ENCODE assay signal across 26 cellular contexts in genomic region chr9:127098916-127099315, GRCh38. TPM values are rescaled to one million over a fixed set of nuclear protein-coding genes. Genes with fewer than 3 reads are reported as not detected.
DNase-seq lines count a peak whose midpoint lies in the region; ATAC-seq and TF ChIP-seq lines count a peak whose summit lies in the region.
"Had no signal": no experiment of that assay in that cellular context is flagged by ENCODE, and none has a peak within 500 bp of the region (broad histone marks: within the 10 kb centered on the region; RNA-seq: fewer than 3 reads in every experiment).

No MANE protein-coding gene starts in this region.

- no peak for DNase-seq in GM23338 (ENCODE audit: low spot score)
- DNase-seq in heart left ventricle = no peak
- DNase-seq in neuronal stem cell (ENCODE audit: low spot score) = no peak
- no peak for DNase-seq in NCI-H1930 (lab: John Stamatoyannopoulos, UW)
- no peak for DNase-seq in activated T-cell treated with anti-CD3 and anti-CD28 coated beads, Interleukin-2, amount 50 U/mL, for 4 hours
- DNase-seq: BE2C; CD4-positive, CD25-positive, alpha-beta regulatory T cell; COR-L47; DMS 273 treated with DMSO at 0.1 percent for 48 hours; DND-41; H7; HFFc6; Karpas-422; MG63; NCI-H1092 treated with DMSO at 0.1 percent for 48 hours; NCI-H146; NCI-H2081; NCI-H510A; NCI-H748 treated with DMSO at 0.1 percent for 48 hours; NK-92 treated with Interleukin-12 subunit alpha and Interleukin-12 subunit beta, amount 100 ng/mL, for 24 hours; SHP77 treated with DMSO at 0.1 percent for 48 hours had no signal

- no peaks in the 10 kb centered on the region for H3K9me3 ChIP-seq in heart left ventricle
- no peaks in the 10 kb centered on the region for H3K9me3 ChIP-seq in neuronal stem cell (replicated peaks in 1 of 2; ENCODE audit: control insufficient read depth in 2 of 2, insufficient read depth in 1 of 2, low read depth in 1 of 2, low read length in 2 of 2)
- H3K9me3 ChIP-seq in stomach smooth muscle (ENCODE audit: control insufficient read depth in 2 of 2, low read length in 2 of 2) = no peaks in the 10 kb centered on the region
- H3K9me3 ChIP-seq: BE2C, MG63 had no signal

- H3K4ac ChIP-seq in neuronal stem cell (ENCODE audit: low read length) = no peak overlapping the region

- peak; percentile 25; the same call in 1 of the 3 replicates for ATAC-seq in GM23338
- peak; percentile 6 to 42 (median 36) for ATAC-seq in heart left ventricle
- ATAC-seq in activated T-cell treated with anti-CD3 and anti-CD28 coated beads, Interleukin-2, amount 50 U/mL, for 4 hours = no peak
- no peak for ATAC-seq in HG03097 (IDR thresholded peaks at IDR 0.05; ENCODE audit: low FRiP score, unreplicated experiment)
- no peak for ATAC-seq in GM21786 (IDR thresholded peaks at IDR 0.05; ENCODE audit: unreplicated experiment)

- no peak overlapping the region for H3K4me3 ChIP-seq in GM23338
- no peak overlapping the region for H3K4me3 ChIP-seq in heart left ventricle
- H3K4me3 ChIP-seq in neuronal stem cell (ENCODE audit: low read length in 2 of 2) = no peak overlapping the region
- H3K4me3 ChIP-seq in stomach smooth muscle (ENCODE audit: low read length in 2 of 2) = peak overlapping the region in 1 of 2 donors; percentile 15
- H3K4me3 ChIP-seq: MG63 had no signal

- peaks cover 2% of the 10 kb centered on the region for H3K27me3 Mint-ChIP-seq in GM23338 (ENCODE audit: insufficient read depth, low read depth, poor library complexity)
- no peaks in the 10 kb centered on the region for H3K27me3 Mint-ChIP-seq in activated T-cell treated with anti-CD3 and anti-CD28 coated beads, Interleukin-2, amount 50 U/mL, for 4 hours (ENCODE audit: low read depth)
- H3K27me3 Mint-ChIP-seq: CD4-positive, CD25-positive, alpha-beta regulatory T cell; IgD-negative memory B cell had no signal

- WGBS in heart left ventricle, 4 donors = 40 to 89% (median 52%) methylated on average over 1 to 5 of the region's 5 CpGs
- WGBS in neuronal stem cell (ENCODE audit: extremely low coverage in 2 of 2, insufficient read length in 2 of 2, insufficient replicate concordance in 1 of 2), 2 donors = no CpG with 5 or more reads among the region's 5 CpGs

- H3K9ac ChIP-seq in neuronal stem cell (ENCODE audit: low read depth, low read length, poor library complexity) (no peak overlapping the region), stomach smooth muscle (ENCODE audit: low read length in 2 of 2) (peak overlapping the region; percentile 19 to 21)

- no peak overlapping the region for H4K91ac ChIP-seq in neuronal stem cell (ENCODE audit: low read depth, low read length, poor library complexity)

- peaks cover 3% of the 10 kb centered on the region; the same call in 2 of the 3 replicates for H3K36me3 Mint-ChIP-seq in GM23338 (ENCODE audit: low read depth)
- H3K36me3 Mint-ChIP-seq in activated T-cell treated with anti-CD3 and anti-CD28 coated beads, Interleukin-2, amount 50 U/mL, for 4 hours (ENCODE audit: insufficient read depth) = peaks cover 1% of the 10 kb centered on the region
- H3K36me3 Mint-ChIP-seq: CD4-positive, CD25-positive, alpha-beta regulatory T cell had no signal

- H3K27ac ChIP-seq in GM23338 (ENCODE audit: low read depth) = no peak overlapping the region
- peak overlapping the region in 11 of 12 donors; percentile 23 to 77 (median 68) for H3K27ac ChIP-seq in heart left ventricle
- H3K27ac ChIP-seq in neuronal stem cell (replicated peaks; ENCODE audit: low read length) = no peak overlapping the region
- peak overlapping the region; percentile 81 for H3K27ac ChIP-seq in stomach smooth muscle (ENCODE audit: low read length)

- H3K4me2 ChIP-seq in GM23338 (no peak overlapping the region), neuronal stem cell (ENCODE audit: insufficient read depth, low read length, poor library complexity, severe bottlenecking) (no peak overlapping the region)

- no peak overlapping the region for H2AK5ac ChIP-seq in neuronal stem cell (ENCODE audit: low read depth, low read length)

- H3K4me1 Mint-ChIP-seq in GM23338 = peaks cover 15% of the 10 kb centered on the region
- H3K4me1 Mint-ChIP-seq in activated T-cell treated with anti-CD3 and anti-CD28 coated beads, Interleukin-2, amount 50 U/mL, for 4 hours (ENCODE audit: low read depth) = no peaks in the 10 kb centered on the region
- H3K4me1 Mint-ChIP-seq: CD4-positive, CD25-positive, alpha-beta regulatory T cell had no signal

- H4K8ac ChIP-seq in neuronal stem cell (ENCODE audit: low read depth, low read length) = no peak overlapping the region

- TF ChIP-seq CTCF in GM23338 (conservative IDR thresholded peaks at IDR 0.05; ENCODE audit: low read depth in 2 of 2) (no peak), heart left ventricle (IDR thresholded peaks at IDR 0.05) (no peak)

- no peak overlapping the region for H2BK12ac ChIP-seq in neuronal stem cell (ENCODE audit: low read length)

- no peaks in the 10 kb centered on the region for H3F3A ChIP-seq in GM23338 (replicated peaks; ENCODE audit: low read depth)

- no peak overlapping the region for H2BK120ac ChIP-seq in neuronal stem cell (ENCODE audit: low read depth, low read length)

- H2AFZ ChIP-seq in GM23338 = no peak overlapping the region
- H2AFZ ChIP-seq in neuronal stem cell (ENCODE audit: low read length) = no peak overlapping the region

- H3K4me1 ChIP-seq in GM23338 (ENCODE audit: insufficient read depth) (no peaks in the 10 kb centered on the region), heart left ventricle (peaks cover 0 to 49% (median 36%) of the 10 kb centered on the region in 12 donors), neuronal stem cell (ENCODE audit: control insufficient read depth in 2 of 2, insufficient read depth in 1 of 2, low read depth in 1 of 2, low read length in 2 of 2) (no peaks in the 10 kb centered on the region), stomach smooth muscle (ENCODE audit: control insufficient read depth, insufficient read depth, low read length) (peaks cover 53% of the 10 kb centered on the region)

- H3K9me2 ChIP-seq in GM23338 (ENCODE audit: insufficient read depth) = no peaks in the 10 kb centered on the region

- H3K14ac ChIP-seq in neuronal stem cell (ENCODE audit: low read length) = no peak overlapping the region

- peak overlapping the region; percentile 13 for H3K23ac ChIP-seq in neuronal stem cell (ENCODE audit: low read depth, low read length, poor library complexity)

- no peaks in the 10 kb centered on the region for H3K79me1 ChIP-seq in neuronal stem cell (ENCODE audit: low read depth, low read length)

- H3K79me2 ChIP-seq in GM23338 (replicated peaks; ENCODE audit: insufficient read depth) = no peaks in the 10 kb centered on the region

- 0 out of 2 replicates have a peak overlapping the region, but pooled peaks have one; percentile 72 for H3K27ac Mint-ChIP-seq in GM23338
- H3K27ac Mint-ChIP-seq: CD4-positive, CD25-positive, alpha-beta regulatory T cell; HFFc6 had no signal

- no peak overlapping the region for H2BK5ac ChIP-seq in neuronal stem cell (ENCODE audit: low read length)

- no peak for TF ChIP-seq POLR2A in heart left ventricle (IDR thresholded peaks at IDR 0.05)

- no peak overlapping the region for H3K4me3 Mint-ChIP-seq in GM23338
- no peak overlapping the region for H3K4me3 Mint-ChIP-seq in activated T-cell treated with anti-CD3 and anti-CD28 coated beads, Interleukin-2, amount 50 U/mL, for 4 hours
- H3K4me3 Mint-ChIP-seq: CD4-positive, CD25-positive, alpha-beta regulatory T cell; HFFc6; IgD-negative memory B cell had no signal

- no peak overlapping the region for H3K18ac ChIP-seq in neuronal stem cell (ENCODE audit: low read length)

- intact Hi-C loops in heart left ventricle (cut with DNase I) = no loop called here

- no peaks in the 10 kb centered on the region for H3K9me3 Mint-ChIP-seq in GM23338
- no peaks in the 10 kb centered on the region for H3K9me3 Mint-ChIP-seq in activated T-cell treated with anti-CD3 and anti-CD28 coated beads, Interleukin-2, amount 50 U/mL, for 4 hours
- H3K9me3 Mint-ChIP-seq: CD4-positive, CD25-positive, alpha-beta regulatory T cell; HFFc6; IgD-negative memory B cell had no signal

- no peak overlapping the region for H2BK15ac ChIP-seq in neuronal stem cell (ENCODE audit: low read length)

- peaks cover 5% of the 10 kb centered on the region; the same call in 1 of the 2 replicates for H4K20me1 ChIP-seq in GM23338 (replicated peaks; ENCODE audit: insufficient read depth)

- no peaks in the 10 kb centered on the region for H3K36me3 ChIP-seq in GM23338 (ENCODE audit: insufficient read depth)
- peaks cover 0 to 50% (median 18%) of the 10 kb centered on the region in 9 donors for H3K36me3 ChIP-seq in heart left ventricle
- H3K36me3 ChIP-seq in neuronal stem cell (replicated peaks in 1 of 2; ENCODE audit: control insufficient read depth in 2 of 2, insufficient read depth in 2 of 2, low read length in 2 of 2) = peaks cover 0 to 6% of the 10 kb centered on the region in 2 donors
- peaks cover 15 to 27% of the 10 kb centered on the region in 2 donors for H3K36me3 ChIP-seq in stomach smooth muscle (ENCODE audit: control insufficient read depth in 2 of 2, insufficient read depth in 2 of 2, low read length in 2 of 2)
- H3K36me3 ChIP-seq: BE2C, MG63 had no signal

- no peaks in the 10 kb centered on the region for H3K27me3 ChIP-seq in GM23338 (ENCODE audit: insufficient read depth)
- no peaks in the 10 kb centered on the region for H3K27me3 ChIP-seq in heart left ventricle
- H3K27me3 ChIP-seq in neuronal stem cell (ENCODE audit: control insufficient read depth in 3 of 3, insufficient read depth in 3 of 3, low read depth in 1 of 3, low read length in 3 of 3) = no peaks in the 10 kb centered on the region
- H3K27me3 ChIP-seq in stomach smooth muscle (ENCODE audit: control insufficient read depth in 1 of 2, insufficient read depth in 2 of 2, low read length in 2 of 2) = no peaks in the 10 kb centered on the region
- H3K27me3 ChIP-seq: BE2C, MG63 had no signal

TF ChIP-seq in GM23338, 12 proteins besides CTCF, POLR2A, EP300 and RAD21 (continues in another document):
- no peak for TF ChIP-seq NANOG (IDR thresholded peaks at IDR 0.05; ENCODE audit: borderline replicate concordance)

RNA-seq across cellular contexts. Expression of gene ANGPTL2, which starts 23.5 kb away (rescaled TPM):
- 5.2 and 7.1 TPM in 2 replicates for total RNA-seq in GM23338 (2014; rRNA removed; shearing (Covaris generic))
- polyA plus RNA-seq in GM23338 (2016; fragmentation: Nextera tagmentation; extraction: Ambion mirVana) (2.9 and 3.1 TPM in 2 replicates), heart left ventricle (10 to 100 TPM; 17.0 to 19.4 TPM)
- 10 to 100 TPM; 25.6 to 92.5 (median 47.4) TPM for total RNA-seq in heart left ventricle
- polyA plus RNA-seq in neuronal stem cell (2013, experiment 1 of 2) = 13.6 TPM
- polyA plus RNA-seq in neuronal stem cell (2013, experiment 2 of 2) = 14.2 TPM
- total RNA-seq in activated T-cell treated with anti-CD3 and anti-CD28 coated beads, Interleukin-2, amount 50 U/mL, for 4 hours = under 1 TPM in 1 of 3 donors, not detected in 2; 0.05 TPM
- total RNA-seq: CD4-positive, CD25-positive, alpha-beta regulatory T cell; OCI-LY7 had no signal
- polyA plus RNA-seq: CD4-positive, CD25-positive, alpha-beta regulatory T cell had no signal

Comparison
In these comparisons a context has a peak if more than half of its experiments do, and no peak if none do; other contexts are left out.
1. ATAC-seq: peak in GM23338 (single experiment) and heart left ventricle (4 of 4); none in activated T-cell treated with anti-CD3 and anti-CD28 coated beads, Interleukin-2, amount 50 U/mL, for 4 hours (0 of 2), HG03097 (single experiment) and GM21786 (single experiment).
2. H3K27ac ChIP-seq: peak in heart left ventricle (11 of 12) and stomach smooth muscle (single experiment); none in GM23338 (single experiment) and neuronal stem cell (single experiment).